ENCODE assay signal across 2 cellular contexts in genomic region chr10:43904831-43905230, GRCh38.
TF ChIP-seq lines count a peak whose summit lies in the region.

No MANE protein-coding gene starts in this region.

TF ChIP-seq in SK-N-SH, 30 proteins besides CTCF, POLR2A, EP300 and RAD21 (continued from another document):
- TF ChIP-seq, protein P1, sequence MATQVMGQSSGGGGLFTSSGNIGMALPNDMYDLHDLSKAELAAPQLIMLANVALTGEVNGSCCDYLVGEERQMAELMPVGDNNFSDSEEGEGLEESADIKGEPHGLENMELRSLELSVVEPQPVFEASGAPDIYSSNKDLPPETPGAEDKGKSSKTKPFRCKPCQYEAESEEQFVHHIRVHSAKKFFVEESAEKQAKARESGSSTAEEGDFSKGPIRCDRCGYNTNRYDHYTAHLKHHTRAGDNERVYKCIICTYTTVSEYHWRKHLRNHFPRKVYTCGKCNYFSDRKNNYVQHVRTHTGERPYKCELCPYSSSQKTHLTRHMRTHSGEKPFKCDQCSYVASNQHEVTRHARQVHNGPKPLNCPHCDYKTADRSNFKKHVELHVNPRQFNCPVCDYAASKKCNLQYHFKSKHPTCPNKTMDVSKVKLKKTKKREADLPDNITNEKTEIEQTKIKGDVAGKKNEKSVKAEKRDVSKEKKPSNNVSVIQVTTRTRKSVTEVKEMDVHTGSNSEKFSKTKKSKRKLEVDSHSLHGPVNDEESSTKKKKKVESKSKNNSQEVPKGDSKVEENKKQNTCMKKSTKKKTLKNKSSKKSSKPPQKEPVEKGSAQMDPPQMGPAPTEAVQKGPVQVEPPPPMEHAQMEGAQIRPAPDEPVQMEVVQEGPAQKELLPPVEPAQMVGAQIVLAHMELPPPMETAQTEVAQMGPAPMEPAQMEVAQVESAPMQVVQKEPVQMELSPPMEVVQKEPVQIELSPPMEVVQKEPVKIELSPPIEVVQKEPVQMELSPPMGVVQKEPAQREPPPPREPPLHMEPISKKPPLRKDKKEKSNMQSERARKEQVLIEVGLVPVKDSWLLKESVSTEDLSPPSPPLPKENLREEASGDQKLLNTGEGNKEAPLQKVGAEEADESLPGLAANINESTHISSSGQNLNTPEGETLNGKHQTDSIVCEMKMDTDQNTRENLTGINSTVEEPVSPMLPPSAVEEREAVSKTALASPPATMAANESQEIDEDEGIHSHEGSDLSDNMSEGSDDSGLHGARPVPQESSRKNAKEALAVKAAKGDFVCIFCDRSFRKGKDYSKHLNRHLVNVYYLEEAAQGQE (IDR thresholded peaks at IDR 0.05; ENCODE audit: low read depth, low read length), result no peak
- TF ChIP-seq, protein P2, sequence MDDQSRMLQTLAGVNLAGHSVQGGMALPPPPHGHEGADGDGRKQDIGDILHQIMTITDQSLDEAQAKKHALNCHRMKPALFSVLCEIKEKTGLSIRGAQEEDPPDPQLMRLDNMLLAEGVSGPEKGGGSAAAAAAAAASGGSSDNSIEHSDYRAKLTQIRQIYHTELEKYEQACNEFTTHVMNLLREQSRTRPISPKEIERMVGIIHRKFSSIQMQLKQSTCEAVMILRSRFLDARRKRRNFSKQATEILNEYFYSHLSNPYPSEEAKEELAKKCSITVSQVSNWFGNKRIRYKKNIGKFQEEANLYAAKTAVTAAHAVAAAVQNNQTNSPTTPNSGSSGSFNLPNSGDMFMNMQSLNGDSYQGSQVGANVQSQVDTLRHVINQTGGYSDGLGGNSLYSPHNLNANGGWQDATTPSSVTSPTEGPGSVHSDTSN (IDR thresholded peaks at IDR 0.05), result no peak
- no peak for TF ChIP-seq MAX (IDR thresholded peaks at IDR 0.05; ENCODE audit: low read depth)
- no peak for TF ChIP-seq USF2 (IDR thresholded peaks at IDR 0.05; ENCODE audit: borderline replicate concordance, low read depth, low read length)
- no peak for TF ChIP-seq NRF1 (IDR thresholded peaks at IDR 0.05; ENCODE audit: low read depth, low read length)
- TF ChIP-seq MXI1 (IDR thresholded peaks at IDR 0.05; ENCODE audit: low read depth, low read length), result no peak
- TF ChIP-seq RXRA (IDR thresholded peaks at IDR 0.05; ENCODE audit: borderline replicate concordance, low read depth), result no peak
- no peak for TF ChIP-seq ELF1 (IDR thresholded peaks at IDR 0.05)
- no peak for TF ChIP-seq SMC3 (IDR thresholded peaks at IDR 0.05; ENCODE audit: low read depth, low read length)
- TF ChIP-seq RFX5 (IDR thresholded peaks at IDR 0.05; ENCODE audit: low read length), result no peak
- TF ChIP-seq TEAD4 (IDR thresholded peaks at IDR 0.05; ENCODE audit: borderline replicate concordance, insufficient read depth), result no peak

TF ChIP-seq in SK-N-SH treated with all-trans-retinoic acid at 6 μM for 48 hours, 23 proteins besides CTCF, POLR2A, EP300 and RAD21 (continued from another document):
- TF ChIP-seq PATZ1 (CRISPR knock-in tag; IDR thresholded peaks at IDR 0.05; ENCODE audit: borderline replicate concordance), result no peak
- no peak for TF ChIP-seq SNAI2 (CRISPR knock-in tag; IDR thresholded peaks at IDR 0.05)
- TF ChIP-seq BACH2 (CRISPR knock-in tag; IDR thresholded peaks at IDR 0.05; ENCODE audit: borderline replicate concordance), result no peak
- no peak for TF ChIP-seq TCF4 (CRISPR knock-in tag; IDR thresholded peaks at IDR 0.05; ENCODE audit: borderline replicate concordance)
- no peak for TF ChIP-seq TSHZ2 (CRISPR knock-in tag; IDR thresholded peaks at IDR 0.05)
- TF ChIP-seq TOX (CRISPR knock-in tag; IDR thresholded peaks at IDR 0.05; ENCODE audit: borderline replicate concordance), result no peak
- TF ChIP-seq ISL1 (CRISPR knock-in tag; IDR thresholded peaks at IDR 0.05), result no peak
- no peak for TF ChIP-seq GLIS3 (CRISPR knock-in tag; IDR thresholded peaks at IDR 0.05)
- TF ChIP-seq OSR1 (CRISPR knock-in tag; IDR thresholded peaks at IDR 0.05), result no peak
- TF ChIP-seq PPARA (CRISPR knock-in tag; IDR thresholded peaks at IDR 0.05; ENCODE audit: borderline replicate concordance), result no peak
- TF ChIP-seq CSDC2 (CRISPR knock-in tag; IDR thresholded peaks at IDR 0.05), result no peak
- TF ChIP-seq ZNF565 (CRISPR knock-in tag; conservative IDR thresholded peaks at IDR 0.05; ENCODE audit: low read depth), result no peak
TF ChIP-seq in SK-N-SH treated with all-trans-retinoic acid at 6 μM for 48 hours: peak in this region for 0.
